8 cellular contexts compared by ENCODE assay signal in the genomic region with DNA sequence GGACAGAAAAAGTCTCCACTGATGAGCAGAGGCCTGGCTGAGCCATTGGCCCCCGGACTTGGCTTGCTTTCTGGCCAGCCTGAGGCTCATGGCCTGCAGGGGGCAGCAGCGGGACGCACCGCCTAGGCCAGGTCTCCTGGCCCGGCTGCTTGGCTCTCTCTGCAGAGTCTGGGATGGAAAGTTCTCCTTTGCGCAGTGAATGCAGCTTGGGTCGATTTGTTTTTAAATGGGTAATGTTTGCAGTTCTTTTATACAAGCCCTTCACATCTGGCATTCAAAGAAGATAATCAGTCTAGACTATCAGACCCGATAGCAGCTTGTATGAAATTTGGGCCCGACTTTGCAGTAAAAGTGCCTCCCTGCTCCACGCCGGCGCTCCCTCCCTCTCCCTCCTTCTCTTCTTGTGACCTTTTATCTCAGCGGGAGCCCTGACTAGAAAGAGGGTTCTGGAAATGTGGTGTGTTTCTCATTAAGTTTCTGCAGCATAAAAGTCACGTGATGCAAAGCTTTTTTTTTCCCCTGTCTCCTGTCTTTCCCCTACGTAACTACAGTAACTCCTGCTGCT. TPM values are rescaled to one million over a fixed set of nuclear protein-coding genes. Genes with fewer than 3 reads are reported as not detected.
DNase-seq lines count a peak whose midpoint lies in the region; ATAC-seq and TF ChIP-seq lines count a peak whose summit lies in the region.

No MANE protein-coding gene starts in this region.

- TF ChIP-seq POLR2A in IMR-90 (IDR thresholded peaks at IDR 0.05; ENCODE audit: low read depth, low read length) (no peak), suprapubic skin (IDR thresholded peaks at IDR 0.05) (no peak)

- no peak overlapping the region for H2BK5ac ChIP-seq in IMR-90 (ENCODE audit: low read depth, low read length, poor library complexity, severe bottlenecking)

- H3K36me3 ChIP-seq in IMR-90 (ENCODE audit: control insufficient read depth, insufficient read depth, low read length) (no peaks in the 10 kb centered on the region), SK-N-SH (replicated peaks in 1 of 2; ENCODE audit: control insufficient read depth in 1 of 2, insufficient read depth in 2 of 2, low read length in 1 of 2) (no peaks in the 10 kb centered on the region), suprapubic skin (no peaks in the 10 kb centered on the region)

- H3K4me1 ChIP-seq in IMR-90 (ENCODE audit: control insufficient read depth, insufficient read depth, low read length) (no peaks in the 10 kb centered on the region), SK-N-SH (ENCODE audit: control insufficient read depth in 1 of 2, insufficient read depth in 2 of 2, low read depth in 1 of 2, low read length in 1 of 2) (peaks cover 0 to 22% of the 10 kb centered on the region in 2 experiments; a peak in 2 of 4 replicates), suprapubic skin (peaks cover 26% of the 10 kb centered on the region)

- TF ChIP-seq CTCF in AG09309 (IDR thresholded peaks at IDR 0.05; ENCODE audit: control insufficient read depth, insufficient read depth, low read depth, low read length, missing control alignments) = peak; percentile 100
- TF ChIP-seq CTCF in IMR-90 (conservative IDR thresholded peaks at IDR 0.05; ENCODE audit: low read depth, low read length) = peak; percentile 88
- TF ChIP-seq CTCF in SK-N-SH (IDR thresholded peaks at IDR 0.05) = peak; percentile 95
- peak; percentile 69 to 95 for TF ChIP-seq CTCF in suprapubic skin (IDR thresholded peaks at IDR 0.05)

- DNase-seq in AG09309 (ENCODE audit: low read depth) (peak; percentile 38), IMR-90 (peak; percentile 65), SK-N-SH (peak; percentile 80), globus pallidus (ENCODE audit: low spot score) (peak; percentile 81), occipital lobe (lab: John Stamatoyannopoulos, UW) (peak; percentile 61), suprapubic skin (ENCODE audit: low spot score in 2 of 2) (peak; percentile 89 to 90)
- DNase-seq in activated naive CD4-positive, alpha-beta T cell treated with anti-CD3 and anti-CD28 coated beads for 36 hours = peak; percentile 78

- peaks cover 2% of the 10 kb centered on the region for H3K27me3 Mint-ChIP-seq in activated naive CD4-positive, alpha-beta T cell treated with anti-CD3 and anti-CD28 coated beads for 36 hours (ENCODE audit: low read depth)

- no peaks in the 10 kb centered on the region for H3K36me3 Mint-ChIP-seq in activated naive CD4-positive, alpha-beta T cell treated with anti-CD3 and anti-CD28 coated beads for 36 hours (ENCODE audit: low read depth)

- peak overlapping the region; percentile 48 for H2AK9ac ChIP-seq in IMR-90 (replicated peaks; ENCODE audit: low read depth, low read length, poor library complexity)

- POLR2A ChIA-PET in IMR-90 (lab: Charles Lee; ENCODE audit: unreplicated experiment) = no interaction called here
- POLR2A ChIA-PET in SK-N-SH (lab: Yijun Ruan, JAX) = interaction anchor here (0.8 to 4.9 kb wide), 4 partner anchors 127 to 615 kb away, joined by 3 to 34 read pairs (median 3); a partner anchor contains a TSS

- H3K9me3 ChIP-seq in IMR-90 (ENCODE audit: control insufficient read depth, insufficient read depth, low read length) (no peaks in the 10 kb centered on the region), SK-N-SH (no peaks in the 10 kb centered on the region), suprapubic skin (no peaks in the 10 kb centered on the region)

- 6% methylated on average over 2 of the region's 15 CpGs; no CpG with 5 or more reads in 1 of the 2 experiments for WGBS in IMR-90 (ENCODE audit: extremely low coverage in 2 of 2, insufficient read length in 1 of 2), 2 experiments
- WGBS in SK-N-SH (ENCODE audit: low lambda C conversion rate) = 16% methylated on average over 9 of the region's 15 CpGs
- WGBS in suprapubic skin = 20% methylated on average over 15 of the region's 15 CpGs

- no peaks in the 10 kb centered on the region for H4K20me1 ChIP-seq in IMR-90 (ENCODE audit: insufficient read depth, low read length)
- H4K20me1 ChIP-seq in SK-N-SH (ENCODE audit: insufficient read depth) = no peaks in the 10 kb centered on the region

- H3K23ac ChIP-seq in IMR-90 (ENCODE audit: low read depth, low read length) = no peak overlapping the region

- H3K56ac ChIP-seq in IMR-90 (ENCODE audit: extremely low read depth, insufficient read depth, low read length) = no peak overlapping the region

- H4K8ac ChIP-seq in IMR-90 (ENCODE audit: low read depth in 2 of 2, low read length in 2 of 2) = no peak overlapping the region

- H3K9me3 Mint-ChIP-seq in activated naive CD4-positive, alpha-beta T cell treated with anti-CD3 and anti-CD28 coated beads for 36 hours = no peaks in the 10 kb centered on the region

- H3K27ac ChIP-seq in IMR-90 (ENCODE audit: insufficient read depth, low read length) = no peak overlapping the region
- H3K27ac ChIP-seq in SK-N-SH (ENCODE audit: low read depth in 2 of 2, low read length in 1 of 2) = peak overlapping the region in 1 of 2 experiments; percentile 94; a peak in 2 of 4 replicates
- H3K27ac ChIP-seq in suprapubic skin = no peak overlapping the region

- in situ Hi-C loops in IMR-90 (cut with MboI; ENCODE audit: low sequenced_read_pairs) = loop anchor here (5.0 to 25.0 kb wide), 2 partner anchors 247 to 1293 kb away; no protein-coding TSS in a partner anchor

- no TSS peak for BruUV-seq in IMR-90 (replicated peaks; lab: Mats Ljungman, UMichigan)

- H3K4me2 ChIP-seq in IMR-90 (ENCODE audit: low read depth, low read length) (no peak overlapping the region; the same call in 1 of the 2 replicates), SK-N-SH (peak overlapping the region; percentile 38; the same call in 1 of the 2 replicates)

- TF ChIP-seq RAD21 in IMR-90 (IDR thresholded peaks at IDR 0.05; ENCODE audit: low read length) (peak; percentile 74), SK-N-SH (IDR thresholded peaks at IDR 0.05; ENCODE audit: low read length) (peak; percentile 94)

- H3K4me3 ChIP-seq in AG09309 (ENCODE audit: control insufficient read depth, low read depth, low read length) (no peak overlapping the region), IMR-90 (ENCODE audit: insufficient read depth, low read depth, low read length) (no peak overlapping the region), SK-N-SH (ENCODE audit: low read depth in 2 of 2, low read length in 1 of 2) (peak overlapping the region; percentile 23 to 27; a peak in 3 of 4 replicates), suprapubic skin (no peak overlapping the region)

- H3K27me3 ChIP-seq in IMR-90 (ENCODE audit: control insufficient read depth, insufficient read depth, low read length) (peaks cover 11% of the 10 kb centered on the region; the same call in 1 of the 2 replicates), SK-N-SH (ENCODE audit: insufficient read depth) (no peaks in the 10 kb centered on the region; the same call in 1 of the 2 replicates), suprapubic skin (no peaks in the 10 kb centered on the region)

- dilution Hi-C loops in IMR-90 (cut with HindIII; ENCODE audit: low sequenced_read_pairs, unreplicated experiment) = no loop called here

- H2BK15ac ChIP-seq in IMR-90 (ENCODE audit: low read depth, low read length) = no peak overlapping the region

- no peak overlapping the region for H3K27ac Mint-ChIP-seq in activated naive CD4-positive, alpha-beta T cell treated with anti-CD3 and anti-CD28 coated beads for 36 hours

- H2BK120ac ChIP-seq in IMR-90 (ENCODE audit: low read depth, low read length) = no peak overlapping the region

- H3K9me2 ChIP-seq in SK-N-SH = no peaks in the 10 kb centered on the region

- no peaks in the 10 kb centered on the region for H3K79me1 ChIP-seq in IMR-90 (ENCODE audit: low read depth in 1 of 2, low read length in 2 of 2)

- no peak overlapping the region for H3K4me3 Mint-ChIP-seq in activated naive CD4-positive, alpha-beta T cell treated with anti-CD3 and anti-CD28 coated beads for 36 hours

- intact Hi-C loops in IMR-90 (cut with micrococcal nuclease) = loop anchor here (1.0 to 10.0 kb wide), 4 partner anchors 618 to 1860 kb away; no protein-coding TSS in a partner anchor
- intact Hi-C loops in activated naive CD4-positive, alpha-beta T cell treated with anti-CD3 and anti-CD28 coated beads for 36 hours (cut with micrococcal nuclease) = loop anchor here (1.0 to 10.0 kb wide), 4 partner anchors 257 to 1297 kb away; no protein-coding TSS in a partner anchor

- no peak overlapping the region for H2BK20ac ChIP-seq in IMR-90 (ENCODE audit: low read depth, low read length)

- H3K18ac ChIP-seq in IMR-90 (ENCODE audit: low read depth, low read length) = no peak overlapping the region

- H4K5ac ChIP-seq in IMR-90 (ENCODE audit: low read depth, low read length) = no peak overlapping the region

- no peak overlapping the region for H3K4ac ChIP-seq in IMR-90 (ENCODE audit: low read depth, low read length)

- no peaks in the 10 kb centered on the region for H3K4me1 Mint-ChIP-seq in activated naive CD4-positive, alpha-beta T cell treated with anti-CD3 and anti-CD28 coated beads for 36 hours (ENCODE audit: low read depth)

- no peak overlapping the region for H3K14ac ChIP-seq in IMR-90 (replicated peaks; ENCODE audit: low read depth, low read length)

- H3F3A ChIP-seq in SK-N-SH (replicated peaks; ENCODE audit: insufficient read depth) = no peaks in the 10 kb centered on the region

- H3K9me1 ChIP-seq in IMR-90 (ENCODE audit: insufficient read depth, low read length) = no peaks in the 10 kb centered on the region

- CTCF ChIA-PET in IMR-90 (lab: Yijun Ruan, JAX) = interaction anchor here (1.3 to 1.7 kb wide), 3 partner anchors 8 to 1291 kb away, joined by 3 to 7 read pairs (median 6); no protein-coding TSS in a partner anchor
- CTCF ChIA-PET in SK-N-SH (lab: Yijun Ruan, JAX) = interaction anchor here (0.6 to 8.1 kb wide), 69 partner anchors 9 to 1611 kb away, joined by 3 to 136 read pairs (median 3); a partner anchor contains a TSS
- CTCF ChIA-PET in activated naive CD4-positive, alpha-beta T cell treated with anti-CD3 and anti-CD28 coated beads for 36 hours (lab: Charles Lee) = interaction anchor here (0.6 to 1.8 kb wide), 11 partner anchors 14 to 1297 kb away, joined by 3 to 13 read pairs (median 3); no protein-coding TSS in a partner anchor

- H3K79me2 ChIP-seq in SK-N-SH (ENCODE audit: insufficient read depth) = no peaks in the 10 kb centered on the region

- ATAC-seq in GM19023 (IDR thresholded peaks at IDR 0.05; ENCODE audit: unreplicated experiment) = peak; percentile 50
- peak; percentile 97 for ATAC-seq in IMR-90 (ENCODE audit: low read depth)

- H2AK5ac ChIP-seq in IMR-90 (ENCODE audit: low read depth, low read length) = no peak overlapping the region

- no peak overlapping the region for H4K91ac ChIP-seq in IMR-90 (ENCODE audit: insufficient read depth, low read depth, low read length)

- H3K9ac ChIP-seq in IMR-90 (ENCODE audit: low read depth, low read length) (no peak overlapping the region), SK-N-SH (no peak overlapping the region)

- TF ChIP-seq EP300 in SK-N-SH (IDR thresholded peaks at IDR 0.05; ENCODE audit: borderline replicate concordance in 1 of 2, low read depth in 1 of 2, low read length in 1 of 2) = peak in 1 of 2 experiments; percentile 93; a peak in 2 of 4 replicates
- no peak for TF ChIP-seq EP300 in suprapubic skin (IDR thresholded peaks at IDR 0.05)

- H2AFZ ChIP-seq in IMR-90 (replicated peaks; ENCODE audit: low read length, poor library complexity) = peak overlapping the region; percentile 52
- peak overlapping the region; percentile 77; the same call in 1 of the 2 replicates for H2AFZ ChIP-seq in SK-N-SH (ENCODE audit: low read depth)

RNA-seq across cellular contexts. Expression of a gene that starts 59.9 kb away (rescaled TPM):
- total RNA-seq in IMR-90 (2012; rRNA removed) (7.3 and 9.4 TPM in 2 replicates), occipital lobe (10.9 TPM), suprapubic skin (10 to 100 TPM in 3 of 4 donors, 1 to 10 TPM in 1; 9.5 to 29.0 (median 14.6) TPM)
- polyA plus RNA-seq in IMR-90 (2012; rRNA removed) (6.8 and 8.3 TPM in 2 replicates), SK-N-SH (2012; rRNA removed) (10.3 and 15.5 TPM in 2 replicates)
- polyA plus RNA-seq in IMR-90 (2012; cell fraction: cytosol; rRNA removed) = 2.5 TPM in 2 replicates
- polyA plus RNA-seq in IMR-90 (2012; cell fraction: nucleus; rRNA removed; ENCODE audit: low replicate concordance) = 5.8 and 25.4 TPM in 2 replicates
- 10.1 and 10.9 TPM in 2 replicates for polyA plus RNA-seq in SK-N-SH (2012; cell fraction: cytosol; rRNA removed)
- 30.9 and 43.6 TPM in 2 replicates for polyA plus RNA-seq in SK-N-SH (2012; cell fraction: nucleus; rRNA removed)
- 10 to 100 TPM; 16.4 to 17.7 TPM for total RNA-seq in activated naive CD4-positive, alpha-beta T cell treated with anti-CD3 and anti-CD28 coated beads for 36 hours

Comparison
In these comparisons a context has a peak if more than half of its experiments do, and no peak if none do; other contexts are left out.
1. DNase-seq: peak in every context shown above with its lines; median percentile 90 in suprapubic skin; 81 in globus pallidus; 80 in SK-N-SH; 78 in activated naive CD4-positive, alpha-beta T cell treated with anti-CD3 and anti-CD28 coated beads for 36 hours; 65 in IMR-90; 61 in occipital lobe; 38 in AG09309.
2. H3K4me3 ChIP-seq: peak in SK-N-SH (2 of 2); none in AG09309 (single experiment), IMR-90 (single experiment) and suprapubic skin (single experiment).
3. Peak in every context shown above with its lines, with median percentiles within 50 percentile points of each other: CTCF ChIP-seq.